In genomic region chr6:37173573-37174195, GRCh38 we compare ENCODE assay signal across 7 cellular contexts. TPM values are rescaled to one million over a fixed set of nuclear protein-coding genes. Genes with fewer than 3 reads are reported as not detected.
DNase-seq lines count a peak whose midpoint lies in the region; ATAC-seq and TF ChIP-seq lines count a peak whose summit lies in the region.

No MANE protein-coding gene starts in this region.

- H3K4me3 Mint-ChIP-seq in activated T-cell treated with anti-CD3 and anti-CD28 coated beads, Interleukin-2, amount 50 U/mL, for 4 hours: peak overlapping the region; percentile 90

- WGBS in stomach, 5 donors: 58 to 80% (median 75%) methylated on average over 7 to 8 of the region's 8 CpGs

- H3K4me1 Mint-ChIP-seq in activated T-cell treated with anti-CD3 and anti-CD28 coated beads, Interleukin-2, amount 50 U/mL, for 4 hours (ENCODE audit: low read depth): peaks cover 74% of the 10 kb centered on the region

- ATAC-seq in Panc1: no peak
- peak; percentile 36 to 46 for ATAC-seq in activated T-cell treated with anti-CD3 and anti-CD28 coated beads, Interleukin-2, amount 50 U/mL, for 4 hours
- ATAC-seq in left lung: no peak
- no peak for ATAC-seq in HG03280 (IDR thresholded peaks at IDR 0.05; ENCODE audit: unreplicated experiment)
- no peak for ATAC-seq in HG02973 (IDR thresholded peaks at IDR 0.05; ENCODE audit: unreplicated experiment)

- H3K4me3 ChIP-seq in Panc1 (ENCODE audit: low read depth in 2 of 2, low read length in 2 of 2) (peak overlapping the region; percentile 80 to 81; a peak in 1 of 4 replicates), left lung (peak overlapping the region in 1 of 2 donors; percentile 73), stomach (peak overlapping the region in 2 of 4 donors; percentile 83 to 96)

- no peaks in the 10 kb centered on the region for H3K27me3 Mint-ChIP-seq in activated T-cell treated with anti-CD3 and anti-CD28 coated beads, Interleukin-2, amount 50 U/mL, for 4 hours (ENCODE audit: low read depth)

- POLR2A ChIA-PET in Panc1 (lab: Charles Lee): no interaction called here

- TF ChIP-seq EP300 in stomach (IDR thresholded peaks at IDR 0.05): no peak

- H3K27ac ChIP-seq in Panc1 (ENCODE audit: low read length) (no peak overlapping the region), left lung (peak overlapping the region; percentile 5 to 97), stomach (peak overlapping the region; percentile 10 to 99 (median 95))

- intact Hi-C loops in Panc1 (cut with micrococcal nuclease; ENCODE audit: unreplicated experiment): loop anchor here (2.0 to 5.0 kb wide), 4 partner anchors 41 to 147 kb away; no protein-coding TSS in a partner anchor
- intact Hi-C loops in left lung (cut with DNase I): loop anchor here (5.0 to 10.0 kb wide), 3 partner anchors 119 to 149 kb away; no protein-coding TSS in a partner anchor
- intact Hi-C loops in stomach (cut with DNase I; ENCODE audit: low total_unique reads): loop anchor here (2.0 kb wide), 1 partner anchor 123 kb away; no protein-coding TSS in a partner anchor

- H3K9me3 Mint-ChIP-seq in activated T-cell treated with anti-CD3 and anti-CD28 coated beads, Interleukin-2, amount 50 U/mL, for 4 hours: no peaks in the 10 kb centered on the region

- H3K4me1 ChIP-seq in Panc1 (ENCODE audit: control insufficient read depth, insufficient read depth, low read length): peaks cover 23% of the 10 kb centered on the region
- H3K4me1 ChIP-seq in left lung: peaks cover 0 to 69% of the 10 kb centered on the region in 2 donors
- peaks cover 14 to 61% (median 45%) of the 10 kb centered on the region in 4 donors for H3K4me1 ChIP-seq in stomach

- peaks cover 12% of the 10 kb centered on the region for H3K36me3 ChIP-seq in Panc1 (ENCODE audit: control insufficient read depth, insufficient read depth, low read length)
- H3K36me3 ChIP-seq in left lung: peaks cover 3 to 52% of the 10 kb centered on the region in 2 donors
- peaks cover 31 to 40% (median 38%) of the 10 kb centered on the region in 4 donors for H3K36me3 ChIP-seq in stomach

- no peaks in the 10 kb centered on the region for H3K27me3 ChIP-seq in Panc1 (ENCODE audit: control insufficient read depth, insufficient read depth, low read length)
- no peaks in the 10 kb centered on the region for H3K27me3 ChIP-seq in left lung
- H3K27me3 ChIP-seq in stomach: no peaks in the 10 kb centered on the region

- TF ChIP-seq POLR2A in stomach (IDR thresholded peaks at IDR 0.05): no peak

- TF ChIP-seq CTCF in Panc1 (IDR thresholded peaks at IDR 0.05) (no peak), left lung (IDR thresholded peaks at IDR 0.05) (no peak), stomach (IDR thresholded peaks at IDR 0.05) (no peak)

- BruUV-seq in Panc1 (replicated peaks; lab: Mats Ljungman, UMichigan): no TSS peak

- DNase-seq in Panc1 (ENCODE audit: low read depth, low spot score): no peak
- DNase-seq in activated T-cell treated with anti-CD3 and anti-CD28 coated beads, Interleukin-2, amount 50 U/mL, for 4 hours: peak; percentile 44
- DNase-seq in left lung: peak in 1 of 2 donors; percentile 60
- no peak for DNase-seq in stomach
- no peak for DNase-seq in NCI-H1417 treated with DMSO at 0.1 percent for 48 hours (lab: John Stamatoyannopoulos, UW)

- CTCF ChIA-PET in Panc1 (lab: Charles Lee): interaction anchor here (0.6 to 3.4 kb wide), 3 partner anchors 122 to 152 kb away, joined by 3 to 23 read pairs (median 3); no protein-coding TSS in a partner anchor

- H3K36me3 Mint-ChIP-seq in activated T-cell treated with anti-CD3 and anti-CD28 coated beads, Interleukin-2, amount 50 U/mL, for 4 hours (ENCODE audit: insufficient read depth): peaks cover 44% of the 10 kb centered on the region

- in situ Hi-C loops in Panc1 (cut with HindIII; ENCODE audit: low pct_unique_long_range_greater_than_20kb, low sequenced_read_pairs): no loop called here

- H3K9me3 ChIP-seq in Panc1 (ENCODE audit: control insufficient read depth, insufficient read depth, low read depth, low read length) (no peaks in the 10 kb centered on the region), left lung (no peaks in the 10 kb centered on the region), stomach (no peaks in the 10 kb centered on the region)

RNA-seq across cellular contexts. Expression of gene PIM1, which starts 3.7 kb away (rescaled TPM):
- total RNA-seq in Panc1 (2021; ENCODE audit: unreplicated experiment) (42.1 TPM), left lung (10 to 100 TPM; 42.2 to 89.8 TPM), stomach (10 to 100 TPM in 4 of 5 donors, 1 to 10 TPM in 1; 9.8 to 52.9 (median 16.9) TPM)
- 24.5 TPM for polyA plus RNA-seq in Panc1 (2012; ENCODE audit: insufficient read length)
- 10 to 100 TPM; 59.6 to 72.8 (median 60.1) TPM for total RNA-seq in activated T-cell treated with anti-CD3 and anti-CD28 coated beads, Interleukin-2, amount 50 U/mL, for 4 hours
- polyA plus RNA-seq in stomach: 10 to 100 TPM; 19.9 to 59.1 (median 25.5) TPM

Comparison
In these comparisons a context has a peak if more than half of its experiments do, and no peak if none do; other contexts are left out.
1. ATAC-seq: peak in activated T-cell treated with anti-CD3 and anti-CD28 coated beads, Interleukin-2, amount 50 U/mL, for 4 hours (2 of 2); none in Panc1 (single experiment), left lung (single experiment), HG03280 (single experiment) and HG02973 (single experiment).